1 cellular context compared by ENCODE assay signal in genomic region chr2:237085261-237086221, GRCh38.
A peak's percentile ranks its signal among the peaks of the same experiment; 100 is the strongest.
TF ChIP-seq lines count a peak whose summit lies in the region.

Gene COPS8, plus strand, starts transcription at chr2:237085889. Its CDS starts 76 bp downstream, at chr2:237085965.

TF ChIP-seq in GM12878, 131 proteins besides CTCF, POLR2A, EP300 and RAD21 (continued from another document and continues in another):
- TF ChIP-seq IRF5 (IDR thresholded peaks at IDR 0.05; ENCODE audit: borderline replicate concordance) (no peak), ASH2L (IDR thresholded peaks at IDR 0.05; ENCODE audit: borderline replicate concordance, low read depth) (no peak), ELK1 (IDR thresholded peaks at IDR 0.05; ENCODE audit: low read depth, low read length) (peak; percentile 98), ZNF687 (IDR thresholded peaks at IDR 0.05) (peak; percentile 62; the same call in 1 of the 2 replicates), PAX8 (IDR thresholded peaks at IDR 0.05) (no peak), MAX (IDR thresholded peaks at IDR 0.05; ENCODE audit: low read depth, low read length) (peak; percentile 68; the same call in 1 of the 2 replicates), SPI1 (IDR thresholded peaks at IDR 0.05; ENCODE audit: borderline replicate concordance, insufficient read depth, low read depth, low read length) (no peak), ZZZ3 (IDR thresholded peaks at IDR 0.05; ENCODE audit: control insufficient read depth, insufficient read length, low read depth) (no peak), POU2F2 (IDR thresholded peaks at IDR 0.05; ENCODE audit: borderline replicate concordance, low read depth, low read length) (peak; percentile 67; the same call in 2 of the 3 replicates), CHD1 (IDR thresholded peaks at IDR 0.05; ENCODE audit: low read depth, low read length) (no peak), RB1 (IDR thresholded peaks at IDR 0.05; ENCODE audit: borderline replicate concordance) (peak; percentile 90), STAT1 (conservative IDR thresholded peaks at IDR 0.05) (no peak), SREBF2 (IDR thresholded peaks at IDR 0.05; ENCODE audit: low read length) (no peak), FOS (IDR thresholded peaks at IDR 0.05; ENCODE audit: borderline replicate concordance, extremely low read depth, insufficient read length) (no peak), IKZF2 (IDR thresholded peaks at IDR 0.05) (no peak), DPF2 (IDR thresholded peaks at IDR 0.05) (peak; percentile 70), NR2C2 (IDR thresholded peaks at IDR 0.05; ENCODE audit: borderline replicate concordance, control insufficient read depth, insufficient read length, low read depth) (no peak), LARP7 (IDR thresholded peaks at IDR 0.05) (peak; percentile 95), CREB1 (IDR thresholded peaks at IDR 0.05; ENCODE audit: low read depth) (peak; percentile 100), TAF1 (IDR thresholded peaks at IDR 0.05; ENCODE audit: borderline replicate concordance, low read depth, low read length) (peak; percentile 72; the same call in 1 of the 2 replicates), JUNB (IDR thresholded peaks at IDR 0.05) (no peak), BCL11A (IDR thresholded peaks at IDR 0.05; ENCODE audit: low read depth, low read length) (no peak), ZBTB11 (CRISPR knock-in tag; IDR thresholded peaks at IDR 0.05) (no peak), CBX5 (IDR thresholded peaks at IDR 0.05; ENCODE audit: low read depth) (0 out of 2 replicates have a peak, but pooled peaks have one; percentile 72), ATF7 (IDR thresholded peaks at IDR 0.05; ENCODE audit: low read depth) (peak; percentile 23; the same call in 1 of the 2 replicates), SIX5 (IDR thresholded peaks at IDR 0.05; ENCODE audit: low read depth, low read length, severe bottlenecking) (peak; percentile 58), RELA (IDR thresholded peaks at IDR 0.05; ENCODE audit: borderline replicate concordance, partially characterized antibody) (peak; percentile 88), ZNF384 (IDR thresholded peaks at IDR 0.05; ENCODE audit: borderline replicate concordance, low read depth, low read length) (no peak), TCF12 (IDR thresholded peaks at IDR 0.05; ENCODE audit: low read depth, low read length) (peak; percentile 25; the same call in 1 of the 2 replicates), JUND (IDR thresholded peaks at IDR 0.05; ENCODE audit: low read depth, low read length) (no peak), ZNF207 (IDR thresholded peaks at IDR 0.05; ENCODE audit: borderline replicate concordance) (peak; percentile 98), SIN3A (IDR thresholded peaks at IDR 0.05; ENCODE audit: low read depth, low read length) (peak; percentile 88), CBFB (IDR thresholded peaks at IDR 0.05; ENCODE audit: low read depth) (peak; percentile 79; the same call in 1 of the 2 replicates), PML (IDR thresholded peaks at IDR 0.05; ENCODE audit: low read length) (peak; percentile 76), CEBPB (IDR thresholded peaks at IDR 0.05; ENCODE audit: borderline replicate concordance in 1 of 2, low read depth in 2 of 2, low read length in 2 of 2) (no peak), POLR2AphosphoS2 (IDR thresholded peaks at IDR 0.05; ENCODE audit: low read depth, low read length) (peak; percentile 79; the same call in 1 of the 2 replicates), ESRRA (IDR thresholded peaks at IDR 0.05; ENCODE audit: low read length) (0 out of 2 replicates have a peak, but pooled peaks have one; percentile 41), BACH1 (IDR thresholded peaks at IDR 0.05; ENCODE audit: borderline replicate concordance) (peak; percentile 71; the same call in 1 of the 2 replicates)
- TF ChIP-seq, protein P1, sequence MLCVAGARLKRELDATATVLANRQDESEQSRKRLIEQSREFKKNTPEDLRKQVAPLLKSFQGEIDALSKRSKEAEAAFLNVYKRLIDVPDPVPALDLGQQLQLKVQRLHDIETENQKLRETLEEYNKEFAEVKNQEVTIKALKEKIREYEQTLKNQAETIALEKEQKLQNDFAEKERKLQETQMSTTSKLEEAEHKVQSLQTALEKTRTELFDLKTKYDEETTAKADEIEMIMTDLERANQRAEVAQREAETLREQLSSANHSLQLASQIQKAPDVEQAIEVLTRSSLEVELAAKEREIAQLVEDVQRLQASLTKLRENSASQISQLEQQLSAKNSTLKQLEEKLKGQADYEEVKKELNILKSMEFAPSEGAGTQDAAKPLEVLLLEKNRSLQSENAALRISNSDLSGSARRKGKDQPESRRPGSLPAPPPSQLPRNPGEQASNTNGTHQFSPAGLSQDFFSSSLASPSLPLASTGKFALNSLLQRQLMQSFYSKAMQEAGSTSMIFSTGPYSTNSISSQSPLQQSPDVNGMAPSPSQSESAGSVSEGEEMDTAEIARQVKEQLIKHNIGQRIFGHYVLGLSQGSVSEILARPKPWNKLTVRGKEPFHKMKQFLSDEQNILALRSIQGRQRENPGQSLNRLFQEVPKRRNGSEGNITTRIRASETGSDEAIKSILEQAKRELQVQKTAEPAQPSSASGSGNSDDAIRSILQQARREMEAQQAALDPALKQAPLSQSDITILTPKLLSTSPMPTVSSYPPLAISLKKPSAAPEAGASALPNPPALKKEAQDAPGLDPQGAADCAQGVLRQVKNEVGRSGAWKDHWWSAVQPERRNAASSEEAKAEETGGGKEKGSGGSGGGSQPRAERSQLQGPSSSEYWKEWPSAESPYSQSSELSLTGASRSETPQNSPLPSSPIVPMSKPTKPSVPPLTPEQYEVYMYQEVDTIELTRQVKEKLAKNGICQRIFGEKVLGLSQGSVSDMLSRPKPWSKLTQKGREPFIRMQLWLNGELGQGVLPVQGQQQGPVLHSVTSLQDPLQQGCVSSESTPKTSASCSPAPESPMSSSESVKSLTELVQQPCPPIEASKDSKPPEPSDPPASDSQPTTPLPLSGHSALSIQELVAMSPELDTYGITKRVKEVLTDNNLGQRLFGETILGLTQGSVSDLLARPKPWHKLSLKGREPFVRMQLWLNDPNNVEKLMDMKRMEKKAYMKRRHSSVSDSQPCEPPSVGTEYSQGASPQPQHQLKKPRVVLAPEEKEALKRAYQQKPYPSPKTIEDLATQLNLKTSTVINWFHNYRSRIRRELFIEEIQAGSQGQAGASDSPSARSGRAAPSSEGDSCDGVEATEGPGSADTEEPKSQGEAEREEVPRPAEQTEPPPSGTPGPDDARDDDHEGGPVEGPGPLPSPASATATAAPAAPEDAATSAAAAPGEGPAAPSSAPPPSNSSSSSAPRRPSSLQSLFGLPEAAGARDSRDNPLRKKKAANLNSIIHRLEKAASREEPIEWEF (IDR thresholded peaks at IDR 0.05; ENCODE audit: insufficient replicate concordance, low read depth, low read length) = no peak
- TF ChIP-seq, protein P2, sequence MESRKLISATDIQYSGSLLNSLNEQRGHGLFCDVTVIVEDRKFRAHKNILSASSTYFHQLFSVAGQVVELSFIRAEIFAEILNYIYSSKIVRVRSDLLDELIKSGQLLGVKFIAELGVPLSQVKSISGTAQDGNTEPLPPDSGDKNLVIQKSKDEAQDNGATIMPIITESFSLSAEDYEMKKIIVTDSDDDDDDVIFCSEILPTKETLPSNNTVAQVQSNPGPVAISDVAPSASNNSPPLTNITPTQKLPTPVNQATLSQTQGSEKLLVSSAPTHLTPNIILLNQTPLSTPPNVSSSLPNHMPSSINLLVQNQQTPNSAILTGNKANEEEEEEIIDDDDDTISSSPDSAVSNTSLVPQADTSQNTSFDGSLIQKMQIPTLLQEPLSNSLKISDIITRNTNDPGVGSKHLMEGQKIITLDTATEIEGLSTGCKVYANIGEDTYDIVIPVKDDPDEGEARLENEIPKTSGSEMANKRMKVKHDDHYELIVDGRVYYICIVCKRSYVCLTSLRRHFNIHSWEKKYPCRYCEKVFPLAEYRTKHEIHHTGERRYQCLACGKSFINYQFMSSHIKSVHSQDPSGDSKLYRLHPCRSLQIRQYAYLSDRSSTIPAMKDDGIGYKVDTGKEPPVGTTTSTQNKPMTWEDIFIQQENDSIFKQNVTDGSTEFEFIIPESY (IDR thresholded peaks at IDR 0.05) = no peak
